Comparison of ENCODE assay signal across 8 cellular contexts in genomic region chr10:132422169-132422691, GRCh38. TPM values are rescaled to one million over a fixed set of nuclear protein-coding genes. Genes with fewer than 3 reads are reported as not detected.
DNase-seq lines count a peak whose midpoint lies in the region; ATAC-seq and TF ChIP-seq lines count a peak whose summit lies in the region.

No MANE protein-coding gene starts in this region.

- no peaks in the 10 kb centered on the region for H3K79me2 ChIP-seq in OCI-LY7 (ENCODE audit: insufficient read depth, low read depth, low read length)

- CTCF ChIA-PET in OCI-LY7 (lab: Charles Lee; ENCODE audit: unreplicated experiment) = interaction anchor here (0.6 to 2.1 kb wide), 4 partner anchors 9 to 25 kb away, joined by 3 to 8 read pairs (median 5); no protein-coding TSS in a partner anchor

- peak; percentile 40 for ATAC-seq in HG02571 (IDR thresholded peaks at IDR 0.05; ENCODE audit: unreplicated experiment)
- no peak for ATAC-seq in upper lobe of right lung

- H3K9me3 ChIP-seq in OCI-LY7 (ENCODE audit: low read length) (no peaks in the 10 kb centered on the region), liver (ENCODE audit: control insufficient read depth in 4 of 4, low read length in 3 of 4) (no peaks in the 10 kb centered on the region), upper lobe of right lung (no peaks in the 10 kb centered on the region)

- WGBS in liver = 73% methylated on average over 20 of the region's 20 CpGs

- H3K27ac ChIP-seq in OCI-LY7 (ENCODE audit: low read depth, low read length, poor library complexity, severe bottlenecking) (peak overlapping the region; percentile 91), liver (ENCODE audit: low read depth in 1 of 2, low read length in 2 of 2) (peak overlapping the region; percentile 73 to 85), upper lobe of right lung (peak overlapping the region; percentile 94)

- H3K4me1 ChIP-seq in OCI-LY7 (ENCODE audit: insufficient read depth, low read length, poor library complexity, severe bottlenecking) (peaks cover 63% of the 10 kb centered on the region), liver (ENCODE audit: control insufficient read depth in 4 of 4, insufficient read depth in 4 of 4, low read length in 3 of 4) (peaks cover 0 to 13% (median 7%) of the 10 kb centered on the region in 4 donors), upper lobe of right lung (peaks cover 52% of the 10 kb centered on the region)

- H3K4me3 ChIP-seq in OCI-LY7 (ENCODE audit: low read depth, low read length, poor library complexity, severe bottlenecking) = peak overlapping the region; percentile 49
- H3K4me3 ChIP-seq in liver (ENCODE audit: low read depth in 1 of 3, low read length in 3 of 3) = no peak overlapping the region
- H3K4me3 ChIP-seq in upper lobe of right lung = no peak overlapping the region

- H3K4me2 ChIP-seq in OCI-LY7 (ENCODE audit: low read length) = peak overlapping the region; percentile 69

- no peak overlapping the region for H3K9ac ChIP-seq in liver (ENCODE audit: low read depth in 1 of 2, low read length in 2 of 2)

- intact Hi-C loops in OCI-LY7 (cut with micrococcal nuclease; ENCODE audit: unreplicated experiment) (loop anchor here (1.0 to 10.0 kb wide), 3 partner anchors 24 to 257 kb away; partner anchors contain the start of gene PWWP2B), upper lobe of right lung (cut with DNase I) (no loop called here)

- no TSS peak for BruUV-seq in OCI-LY7 (replicated peaks; lab: Mats Ljungman, UMichigan)

- no peaks in the 10 kb centered on the region for H3K36me3 ChIP-seq in OCI-LY7 (ENCODE audit: insufficient read depth, low read length)
- H3K36me3 ChIP-seq in liver (ENCODE audit: control insufficient read depth in 4 of 4, insufficient read depth in 3 of 4, low read depth in 1 of 4, low read length in 3 of 4) = no peaks in the 10 kb centered on the region
- no peaks in the 10 kb centered on the region for H3K36me3 ChIP-seq in upper lobe of right lung

- TF ChIP-seq CTCF in OCI-LY7 (conservative IDR thresholded peaks at IDR 0.05; ENCODE audit: low read length) (no peak), liver (IDR thresholded peaks at IDR 0.05; ENCODE audit: low read depth, low read length, missing input control) (no peak), upper lobe of right lung (IDR thresholded peaks at IDR 0.05) (no peak)

- no peak for TF ChIP-seq RAD21 in liver (IDR thresholded peaks at IDR 0.05)

- no peaks in the 10 kb centered on the region for H4K20me1 ChIP-seq in OCI-LY7 (ENCODE audit: insufficient read depth, low read length)

- peak overlapping the region; percentile 43; the same call in 1 of the 2 replicates for H2AFZ ChIP-seq in OCI-LY7 (ENCODE audit: low read length)

- POLR2A ChIA-PET in OCI-LY7 (lab: Charles Lee) = interaction anchor here (1.1 to 2.3 kb wide), 5 partner anchors 9 to 25 kb away, joined by 3 to 18 read pairs (median 5); no protein-coding TSS in a partner anchor

- H3K27me3 ChIP-seq in liver (ENCODE audit: control insufficient read depth in 4 of 4, insufficient read depth in 4 of 4, low read length in 3 of 4) = no peaks in the 10 kb centered on the region
- H3K27me3 ChIP-seq in upper lobe of right lung = no peaks in the 10 kb centered on the region

- DNase-seq in DMS153 treated with DMSO at 0.1 percent for 48 hours (lab: John Stamatoyannopoulos, UW; ENCODE audit: unreplicated experiment) (peak; percentile 57), OCI-LY7 (ENCODE audit: low spot score) (peak; percentile 92), upper lobe of right lung (no peak), GDM1 (lab: John Stamatoyannopoulos, UW) (no peak)
- DNase-seq in activated CD4-positive, CD25-positive, alpha-beta regulatory T cell (lab: John Stamatoyannopoulos, UW) = no peak
- no peak for DNase-seq in stimulated activated CD8-positive, alpha-beta memory T cell treated with anti-CD3 and anti-CD28 coated beads, Interleukin-4, amount 100 ng/mL, for 48 hours

- H3K9me2 ChIP-seq in OCI-LY7 (ENCODE audit: insufficient read depth, low read length) = no peaks in the 10 kb centered on the region

TF ChIP-seq in liver, 16 proteins besides CTCF, POLR2A, EP300 and RAD21:
- TF ChIP-seq REST (IDR thresholded peaks at IDR 0.05) (no peak), ZBTB33 (IDR thresholded peaks at IDR 0.05) (no peak), YY1 (IDR thresholded peaks at IDR 0.05) (no peak), FOXA1 (IDR thresholded peaks at IDR 0.05) (no peak), HNF4A (conservative IDR thresholded peaks at IDR 0.05) (no peak), SP1 (IDR thresholded peaks at IDR 0.05) (no peak), NR2F2 (IDR thresholded peaks at IDR 0.05) (no peak), GABPA (IDR thresholded peaks at IDR 0.05 in 1 of 2, conservative IDR thresholded peaks at IDR 0.05 in 1 of 2) (no peak), MAX (IDR thresholded peaks at IDR 0.05) (no peak)
- TF ChIP-seq, protein P1, sequence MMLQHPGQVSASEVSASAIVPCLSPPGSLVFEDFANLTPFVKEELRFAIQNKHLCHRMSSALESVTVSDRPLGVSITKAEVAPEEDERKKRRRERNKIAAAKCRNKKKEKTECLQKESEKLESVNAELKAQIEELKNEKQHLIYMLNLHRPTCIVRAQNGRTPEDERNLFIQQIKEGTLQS (IDR thresholded peaks at IDR 0.05) = no peak
TF ChIP-seq in liver: peak in this region for 0.

RNA-seq across cellular contexts. Expression of gene PWWP2B, which starts 25.2 kb away (rescaled TPM):
- total RNA-seq in OCI-LY7 (2014; rRNA removed; shearing (Covaris generic)) = 4.6 and 5.9 TPM in 2 replicates
- total RNA-seq in OCI-LY7 (2022) (9.4 and 10.6 TPM in 2 replicates), liver (1 to 10 TPM; 3.2 to 4.1 TPM), upper lobe of right lung (26.0 TPM)
- polyA plus RNA-seq in liver = 1 to 10 TPM in 1 of 2 donors, under 1 TPM in 1; 0.75 to 4.2 TPM

Comparison
In these comparisons a context has a peak if more than half of its experiments do, and no peak if none do; other contexts are left out.
1. DNase-seq: peak in DMS153 treated with DMSO at 0.1 percent for 48 hours (single experiment) and OCI-LY7 (single experiment); none in upper lobe of right lung (single experiment), GDM1 (single experiment), activated CD4-positive, CD25-positive, alpha-beta regulatory T cell (0 of 4) and stimulated activated CD8-positive, alpha-beta memory T cell treated with anti-CD3 and anti-CD28 coated beads, Interleukin-4, amount 100 ng/mL, for 48 hours (single experiment).
2. Peak in every context shown above with its lines, with median percentiles within 50 percentile points of each other: H3K27ac ChIP-seq.